In genomic region chr16:30054451-30054850, GRCh38 we compare ENCODE assay signal across 10 cellular contexts. TPM values are rescaled to one million over a fixed set of nuclear protein-coding genes. Genes with fewer than 3 reads are reported as not detected.
A peak's percentile ranks its signal among the peaks of the same experiment; 100 is the strongest.
DNase-seq lines count a peak whose midpoint lies in the region; ATAC-seq and TF ChIP-seq lines count a peak whose summit lies in the region.
"Had no signal": no experiment of that assay in that cellular context is flagged by ENCODE, and none has a peak within 500 bp of the region (broad histone marks: within the 10 kb centered on the region; RNA-seq: fewer than 3 reads in every experiment).

No MANE protein-coding gene starts in this region.

- no peaks in the 10 kb centered on the region for H3K9me3 ChIP-seq in CD4-positive, alpha-beta T cell (ENCODE audit: control insufficient read depth, low read length)

- ATAC-seq in CD4-positive, alpha-beta T cell (ENCODE audit: poor library complexity) = no peak
- no peak for ATAC-seq in naive B cell (ENCODE audit: low read depth in 2 of 2)
- ATAC-seq in HG02885 (IDR thresholded peaks at IDR 0.05; ENCODE audit: poor library complexity, unreplicated experiment) = no peak
- ATAC-seq in GM21447 (IDR thresholded peaks at IDR 0.05; ENCODE audit: unreplicated experiment) = no peak

- H3K9me3 Mint-ChIP-seq in CD4-positive, alpha-beta T cell = no peaks in the 10 kb centered on the region
- no peaks in the 10 kb centered on the region for H3K9me3 Mint-ChIP-seq in activated T-helper 1 cell treated with anti-CD3 and anti-CD28 coated beads, Interleukin-12 subunit alpha, Interleukin-12 subunit beta, Interleukin-2, Interleukin-4 antibody, amounts not matched to agents 30 ng/mL and 10 ng/mL and 1 ng/mL, durations not matched to agents 14 hours and 24 hours and 36 hours
- H3K9me3 Mint-ChIP-seq in naive B cell = no peaks in the 10 kb centered on the region

- no peak for TF ChIP-seq CTCF in CD4-positive, alpha-beta T cell (IDR thresholded peaks at IDR 0.05)

- no peaks in the 10 kb centered on the region for H3K27me3 Mint-ChIP-seq in CD4-positive, alpha-beta T cell
- H3K27me3 Mint-ChIP-seq in activated T-helper 1 cell treated with anti-CD3 and anti-CD28 coated beads, Interleukin-12 subunit alpha, Interleukin-12 subunit beta, Interleukin-2, Interleukin-4 antibody, amounts not matched to agents 30 ng/mL and 10 ng/mL and 1 ng/mL, durations not matched to agents 14 hours and 24 hours and 36 hours (ENCODE audit: insufficient read depth) = no peaks in the 10 kb centered on the region
- H3K27me3 Mint-ChIP-seq in naive B cell = no peaks in the 10 kb centered on the region

- TF ChIP-seq POLR2A in erythroblast (IDR thresholded peaks at IDR 0.05; ENCODE audit: low read length) = no peak

- no peaks in the 10 kb centered on the region for H3K27me3 ChIP-seq in CD4-positive, alpha-beta T cell (ENCODE audit: control insufficient read depth, insufficient read depth, low read length)
- no peaks in the 10 kb centered on the region for H3K27me3 ChIP-seq in H7 (ENCODE audit: control insufficient read depth, insufficient read depth, low read length)

- H3K4me3 ChIP-seq in H7 (ENCODE audit: insufficient read depth, low read depth, low read length) = no peak overlapping the region

- POLR2A ChIA-PET in CD4-positive, alpha-beta T cell (lab: Charles Lee) = interaction anchor here (1.7 to 2.6 kb wide), 2 partner anchors 9 to 12 kb away, joined by 5 to 27 read pairs; partner anchors contain the start of gene ALDOA

- no peak for DNase-seq in CD4-positive, alpha-beta T cell
- DNase-seq in H7 (peak; percentile 39), naive B cell (no peak), erythroblast (lab: John Stamatoyannopoulos, UW) (no peak)
- DNase-seq in activated T-helper 1 cell treated with anti-CD3 and anti-CD28 coated beads, Interleukin-12 subunit alpha, Interleukin-12 subunit beta, Interleukin-2, Interleukin-4 antibody, amounts not matched to agents 30 ng/mL and 10 ng/mL and 1 ng/mL, durations not matched to agents 14 hours and 24 hours and 36 hours (ENCODE audit: low spot score) = no peak
- DNase-seq: NCI-H2227 treated with DMSO at 0.1 percent for 48 hours had no signal

- H3K36me3 Mint-ChIP-seq in CD4-positive, alpha-beta T cell (ENCODE audit: low read depth) = no peaks in the 10 kb centered on the region
- H3K36me3 Mint-ChIP-seq in activated T-helper 1 cell treated with anti-CD3 and anti-CD28 coated beads, Interleukin-12 subunit alpha, Interleukin-12 subunit beta, Interleukin-2, Interleukin-4 antibody, amounts not matched to agents 30 ng/mL and 10 ng/mL and 1 ng/mL, durations not matched to agents 14 hours and 24 hours and 36 hours (ENCODE audit: low read depth) = no peaks in the 10 kb centered on the region
- no peaks in the 10 kb centered on the region for H3K36me3 Mint-ChIP-seq in naive B cell

- H3K4me3 Mint-ChIP-seq in CD4-positive, alpha-beta T cell = peak overlapping the region; percentile 75
- peak overlapping the region; percentile 59 for H3K4me3 Mint-ChIP-seq in activated T-helper 1 cell treated with anti-CD3 and anti-CD28 coated beads, Interleukin-12 subunit alpha, Interleukin-12 subunit beta, Interleukin-2, Interleukin-4 antibody, amounts not matched to agents 30 ng/mL and 10 ng/mL and 1 ng/mL, durations not matched to agents 14 hours and 24 hours and 36 hours
- peak overlapping the region in 7 of 8 donors; percentile 51 to 93 (median 68) for H3K4me3 Mint-ChIP-seq in naive B cell

- intact Hi-C loops in CD4-positive, alpha-beta T cell (cut with DNase I, micrococcal nuclease) = loop anchor here in 1 of 2 experiments (5.0 kb wide), 1 partner anchor 57 kb away; the partner anchor contains the start of genes HIRIP3 and INO80E
- intact Hi-C loops in activated T-helper 1 cell treated with anti-CD3 and anti-CD28 coated beads, Interleukin-12 subunit alpha, Interleukin-12 subunit beta, Interleukin-2, Interleukin-4 antibody, amounts not matched to agents 30 ng/mL and 10 ng/mL and 1 ng/mL, durations not matched to agents 14 hours and 24 hours and 36 hours (cut with micrococcal nuclease) = no loop called here

- CTCF ChIA-PET in CD4-positive, alpha-beta T cell (lab: Charles Lee) = interaction anchor here (1.1 to 1.8 kb wide), 6 partner anchors 11 to 71 kb away, joined by 3 to 10 read pairs (median 7); partner anchors contain the start of genes ALDOA, TBX6 and TLCD3B

- H3K36me3 ChIP-seq in H7 (replicated peaks; ENCODE audit: control insufficient read depth, insufficient read depth, low read length) = no peaks in the 10 kb centered on the region

- H3K27ac Mint-ChIP-seq in CD4-positive, alpha-beta T cell = peak overlapping the region; percentile 42
- no peak overlapping the region for H3K27ac Mint-ChIP-seq in activated T-helper 1 cell treated with anti-CD3 and anti-CD28 coated beads, Interleukin-12 subunit alpha, Interleukin-12 subunit beta, Interleukin-2, Interleukin-4 antibody, amounts not matched to agents 30 ng/mL and 10 ng/mL and 1 ng/mL, durations not matched to agents 14 hours and 24 hours and 36 hours
- peak overlapping the region in 2 of 6 donors; percentile 49 to 76 for H3K27ac Mint-ChIP-seq in naive B cell

- H3K27ac ChIP-seq in CD4-positive, alpha-beta T cell (ENCODE audit: low read depth, low read length) = no peak overlapping the region

- H3K4me1 Mint-ChIP-seq in CD4-positive, alpha-beta T cell (ENCODE audit: low read depth) = peaks cover 22% of the 10 kb centered on the region
- peaks cover 28% of the 10 kb centered on the region for H3K4me1 Mint-ChIP-seq in activated T-helper 1 cell treated with anti-CD3 and anti-CD28 coated beads, Interleukin-12 subunit alpha, Interleukin-12 subunit beta, Interleukin-2, Interleukin-4 antibody, amounts not matched to agents 30 ng/mL and 10 ng/mL and 1 ng/mL, durations not matched to agents 14 hours and 24 hours and 36 hours (ENCODE audit: low read depth)
- H3K4me1 Mint-ChIP-seq in naive B cell = peaks cover 10 to 23% (median 10%) of the 10 kb centered on the region in 3 donors

RNA-seq across cellular contexts. Expression of gene ALDOA, which starts 11.1 kb away (rescaled TPM):
- total RNA-seq in CD4-positive, alpha-beta T cell = 100 to 1,000 TPM; 390 to 396 TPM
- 1,524 and 1,553 TPM in 2 replicates for total RNA-seq in H7 (2014; rRNA removed; shearing (Covaris generic))
- 1,715 and 1,718 TPM in 2 replicates for total RNA-seq in activated T-helper 1 cell treated with anti-CD3 and anti-CD28 coated beads, Interleukin-12 subunit alpha, Interleukin-12 subunit beta, Interleukin-2, Interleukin-4 antibody, amounts not matched to agents 30 ng/mL and 10 ng/mL and 1 ng/mL, durations not matched to agents 14 hours and 24 hours and 36 hours
- polyA plus RNA-seq in naive B cell (ENCODE audit: low read depth in 6 of 6) = 100 to 1,000 TPM; 627 to 911 (median 721) TPM

RNA-seq across cellular contexts. Expression of gene PPP4C, which starts 21.3 kb away (rescaled TPM):
- 10 to 100 TPM; 83.9 to 87.3 TPM for total RNA-seq in CD4-positive, alpha-beta T cell
- total RNA-seq in H7 (2014; rRNA removed; shearing (Covaris generic)) = 201 and 256 TPM in 2 replicates
- 133 and 147 TPM in 2 replicates for total RNA-seq in activated T-helper 1 cell treated with anti-CD3 and anti-CD28 coated beads, Interleukin-12 subunit alpha, Interleukin-12 subunit beta, Interleukin-2, Interleukin-4 antibody, amounts not matched to agents 30 ng/mL and 10 ng/mL and 1 ng/mL, durations not matched to agents 14 hours and 24 hours and 36 hours
- polyA plus RNA-seq in naive B cell (ENCODE audit: low read depth in 6 of 6) = 100 to 1,000 TPM; 180 to 273 (median 206) TPM

RNA-seq across cellular contexts. Expression of gene TLCD3B, which starts 23.4 kb away (rescaled TPM):
- total RNA-seq in CD4-positive, alpha-beta T cell = not detected
- total RNA-seq in H7 (2014; rRNA removed; shearing (Covaris generic)) = 3.0 and 5.5 TPM in 2 replicates
- total RNA-seq in activated T-helper 1 cell treated with anti-CD3 and anti-CD28 coated beads, Interleukin-12 subunit alpha, Interleukin-12 subunit beta, Interleukin-2, Interleukin-4 antibody, amounts not matched to agents 30 ng/mL and 10 ng/mL and 1 ng/mL, durations not matched to agents 14 hours and 24 hours and 36 hours = 1.6 and 1.9 TPM in 2 replicates
- polyA plus RNA-seq in naive B cell (ENCODE audit: low read depth in 6 of 6) = not detected
- total RNA-seq: posterior vena cava had no signal

RNA-seq across cellular contexts. Expression of gene C16orf92, which starts 31.5 kb away (rescaled TPM):
- not detected for total RNA-seq in CD4-positive, alpha-beta T cell
- not detected in 2 replicates for total RNA-seq in H7 (2014; rRNA removed; shearing (Covaris generic))
- total RNA-seq in activated T-helper 1 cell treated with anti-CD3 and anti-CD28 coated beads, Interleukin-12 subunit alpha, Interleukin-12 subunit beta, Interleukin-2, Interleukin-4 antibody, amounts not matched to agents 30 ng/mL and 10 ng/mL and 1 ng/mL, durations not matched to agents 14 hours and 24 hours and 36 hours = not detected in 2 replicates
- not detected for polyA plus RNA-seq in naive B cell (ENCODE audit: low read depth in 6 of 6)
- total RNA-seq: posterior vena cava had no signal
- polyA plus RNA-seq: thymus had no signal

RNA-seq across cellular contexts. Expression of gene TBX6, which starts 37.3 kb away (rescaled TPM):
- under 1 TPM; 0.42 to 0.47 TPM for total RNA-seq in CD4-positive, alpha-beta T cell
- total RNA-seq in H7 (2014; rRNA removed; shearing (Covaris generic)) = 2.9 and 4.6 TPM in 2 replicates
- 1.6 and 1.8 TPM in 2 replicates for total RNA-seq in activated T-helper 1 cell treated with anti-CD3 and anti-CD28 coated beads, Interleukin-12 subunit alpha, Interleukin-12 subunit beta, Interleukin-2, Interleukin-4 antibody, amounts not matched to agents 30 ng/mL and 10 ng/mL and 1 ng/mL, durations not matched to agents 14 hours and 24 hours and 36 hours
- polyA plus RNA-seq in naive B cell (ENCODE audit: low read depth in 6 of 6) = under 1 TPM; 0.18 to 0.64 (median 0.41) TPM
